15 cellular contexts compared by ENCODE assay signal in the genomic region with DNA sequence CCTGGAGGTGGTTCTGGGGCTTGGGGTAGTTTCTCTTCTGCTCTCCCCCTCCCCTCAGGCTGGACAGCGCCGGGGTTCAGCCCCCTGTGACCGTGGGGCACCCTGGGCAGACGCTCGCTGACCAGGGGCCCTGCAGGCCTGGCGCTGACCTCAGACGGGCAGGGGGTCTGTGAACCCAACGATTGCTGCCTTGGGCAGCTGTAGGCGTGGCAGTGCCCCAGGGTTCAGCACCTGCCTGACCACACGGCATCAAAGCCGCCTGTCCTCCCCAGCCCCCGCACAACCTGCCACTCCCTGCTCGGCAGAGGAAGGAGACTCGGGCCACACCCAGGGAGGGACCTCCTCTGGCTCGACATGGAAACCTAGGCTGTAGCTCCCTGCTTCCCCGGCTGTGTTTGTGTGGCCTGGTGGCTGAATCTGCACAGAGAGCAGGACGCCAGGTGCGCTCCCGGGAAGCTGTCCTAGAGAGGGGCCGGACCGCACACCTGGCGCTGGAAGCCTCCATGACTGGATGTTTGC. TPM values are rescaled to one million over a fixed set of nuclear protein-coding genes. Genes with fewer than 3 reads are reported as not detected.
DNase-seq lines count a peak whose midpoint lies in the region; ATAC-seq, FAIRE-seq and TF ChIP-seq lines count a peak whose summit lies in the region.
"Had no signal": no experiment of that assay in that cellular context is flagged by ENCODE, and none has a peak within 500 bp of the region (broad histone marks: within the 10 kb centered on the region; RNA-seq: fewer than 3 reads in every experiment).

No MANE protein-coding gene starts in this region.

- no TSS peak for BruUV-seq in Panc1 (replicated peaks; lab: Mats Ljungman, UMichigan)

- DNase-seq in A549 (ENCODE audit: low read depth in 1 of 2, low spot score in 1 of 2) (no peak), DMS53 treated with DMSO at 0.1 percent for 48 hours (lab: John Stamatoyannopoulos, UW; ENCODE audit: unreplicated experiment) (peak; percentile 52), Panc1 (ENCODE audit: low read depth, low spot score) (no peak), dermis blood vessel endothelial cell (no peak), HAP-1 (ENCODE audit: low spot score in 2 of 2) (no peak)
- DNase-seq in activated naive CD4-positive, alpha-beta T cell treated with Interleukin-2 at 50 U/mL for 16 hours, result no peak
- DNase-seq: activated naive CD8-positive, alpha-beta T cell treated with anti-CD3 and anti-CD28 coated beads, Interleukin-2, amount 10 ng/mL, durations not matched to agents 7 days and 5 days; BE2C; NCI-H2081; ovary; T-cell had no signal

- no peak for TF ChIP-seq EP300 in A549 (IDR thresholded peaks at IDR 0.05)

- FAIRE-seq in A549 (lab: Jason Lieb, UNC), result no peak
- FAIRE-seq: endothelial cell of umbilical vein had no signal

- CTCF ChIA-PET in A549 (lab: Yijun Ruan, JAX), result interaction anchor here (0.7 to 1.4 kb wide), 7 partner anchors 9 to 176 kb away, joined by 3 to 9 read pairs (median 3); a partner anchor contains a TSS
- CTCF ChIA-PET in Panc1 (lab: Charles Lee), result interaction anchor here (0.6 kb wide), 2 partner anchors 12 to 13 kb away, joined by 6 to 8 read pairs; no protein-coding TSS in a partner anchor

- TF ChIP-seq CTCF in A549 (IDR thresholded peaks at IDR 0.05) (no peak), Panc1 (IDR thresholded peaks at IDR 0.05) (no peak)

- WGBS in A549 (ENCODE audit: missing lambda C conversion rate), result 64% methylated on average over 16 of the region's 22 CpGs

- H3K4me3 ChIP-seq in A549, result no peak overlapping the region
- no peak overlapping the region for H3K4me3 ChIP-seq in Panc1 (ENCODE audit: low read depth in 2 of 2, low read length in 2 of 2)
- no peak overlapping the region for H3K4me3 ChIP-seq in HAP-1
- H3K4me3 ChIP-seq: ovary had no signal

- intact Hi-C loops in Panc1 (cut with micrococcal nuclease; ENCODE audit: unreplicated experiment), result no loop called here

- TF ChIP-seq POLR2A in A549 (IDR thresholded peaks at IDR 0.05; ENCODE audit: low read length), result no peak

- in situ Hi-C loops in Panc1 (cut with HindIII; ENCODE audit: low pct_unique_long_range_greater_than_20kb, low sequenced_read_pairs), result no loop called here
- in situ Hi-C loops in HAP-1 (cut with MboI; ENCODE audit: low sequenced_read_pairs), result no loop called here

- no peaks in the 10 kb centered on the region for H3K27me3 ChIP-seq in Panc1 (ENCODE audit: control insufficient read depth, insufficient read depth, low read length)
- no peaks in the 10 kb centered on the region for H3K27me3 ChIP-seq in HAP-1 (ENCODE audit: low read depth)
- H3K27me3 ChIP-seq: BE2C, ovary had no signal

- H3K4me1 ChIP-seq in A549 (peaks cover 15% of the 10 kb centered on the region; the same call in 2 of the 3 replicates), Panc1 (ENCODE audit: control insufficient read depth, insufficient read depth, low read length) (peaks cover 5% of the 10 kb centered on the region; the same call in 1 of the 2 replicates), HAP-1 (peaks cover 8% of the 10 kb centered on the region)
- H3K4me1 ChIP-seq: BE2C had no signal

- no peaks in the 10 kb centered on the region for H3K36me3 ChIP-seq in Panc1 (ENCODE audit: control insufficient read depth, insufficient read depth, low read length)
- H3K36me3 ChIP-seq in HAP-1 (replicated peaks), result no peaks in the 10 kb centered on the region
- H3K36me3 ChIP-seq: BE2C, ovary had no signal

- no peak for TF ChIP-seq RAD21 in A549 (conservative IDR thresholded peaks at IDR 0.05 in 1 of 2, IDR thresholded peaks at IDR 0.05 in 1 of 2)

- H3K9me3 ChIP-seq in A549 (no peaks in the 10 kb centered on the region), Panc1 (ENCODE audit: control insufficient read depth, insufficient read depth, low read depth, low read length) (no peaks in the 10 kb centered on the region), HAP-1 (no peaks in the 10 kb centered on the region)
- H3K9me3 ChIP-seq: BE2C, ovary had no signal

- H3K27ac ChIP-seq in A549, result peak overlapping the region; percentile 9 to 75; a peak in 4 of 6 replicates
- no peak overlapping the region for H3K27ac ChIP-seq in Panc1 (ENCODE audit: low read length)
- H3K27ac ChIP-seq: ovary had no signal

- ATAC-seq in A549, result peak in 1 of 2 experiments; percentile 35; a peak in 3 of 6 replicates
- 0 out of 2 replicates have a peak, but pooled peaks have one; percentile 10 for ATAC-seq in Panc1
- ATAC-seq in esophagus mucosa, result peak; percentile 46
- ATAC-seq in HG03342 (IDR thresholded peaks at IDR 0.05; ENCODE audit: unreplicated experiment), result no peak
- ATAC-seq: T-cell had no signal

- H3K4me2 ChIP-seq in A549, result peak overlapping the region; percentile 40

- POLR2A ChIA-PET in A549 (lab: Yijun Ruan, JAX), result no interaction called here
- POLR2A ChIA-PET in Panc1 (lab: Charles Lee), result no interaction called here

TF ChIP-seq in A549, 52 proteins besides CTCF, POLR2A, EP300 and RAD21 (continues in another document):
- no peak for TF ChIP-seq CBX2 (IDR thresholded peaks at IDR 0.05; ENCODE audit: borderline replicate concordance, low read depth)
- TF ChIP-seq FOXS1 (CRISPR knock-in tag; IDR thresholded peaks at IDR 0.05), result no peak
- TF ChIP-seq MAFK (IDR thresholded peaks at IDR 0.05; ENCODE audit: partially characterized antibody), result no peak
- TF ChIP-seq RCOR1 (IDR thresholded peaks at IDR 0.05; ENCODE audit: low read depth, low read length), result no peak
- TF ChIP-seq TFCP2L1 (CRISPR knock-in tag; IDR thresholded peaks at IDR 0.05), result no peak
- TF ChIP-seq, protein P1, sequence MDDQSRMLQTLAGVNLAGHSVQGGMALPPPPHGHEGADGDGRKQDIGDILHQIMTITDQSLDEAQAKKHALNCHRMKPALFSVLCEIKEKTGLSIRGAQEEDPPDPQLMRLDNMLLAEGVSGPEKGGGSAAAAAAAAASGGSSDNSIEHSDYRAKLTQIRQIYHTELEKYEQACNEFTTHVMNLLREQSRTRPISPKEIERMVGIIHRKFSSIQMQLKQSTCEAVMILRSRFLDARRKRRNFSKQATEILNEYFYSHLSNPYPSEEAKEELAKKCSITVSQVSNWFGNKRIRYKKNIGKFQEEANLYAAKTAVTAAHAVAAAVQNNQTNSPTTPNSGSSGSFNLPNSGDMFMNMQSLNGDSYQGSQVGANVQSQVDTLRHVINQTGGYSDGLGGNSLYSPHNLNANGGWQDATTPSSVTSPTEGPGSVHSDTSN (IDR thresholded peaks at IDR 0.05), result no peak
- TF ChIP-seq CHD4 (IDR thresholded peaks at IDR 0.05; ENCODE audit: borderline replicate concordance), result no peak
- no peak for TF ChIP-seq MAZ (IDR thresholded peaks at IDR 0.05; ENCODE audit: borderline replicate concordance, low read depth, low read length)
- TF ChIP-seq CEBPB (IDR thresholded peaks at IDR 0.05), result no peak

RNA-seq across cellular contexts. Expression of a gene that starts 12.2 kb away (rescaled TPM):
- 0.74 and 1.8 TPM in 2 replicates for polyA plus RNA-seq in A549 (2011; rRNA removed)
- polyA plus RNA-seq in A549 (2012; cell fraction: cytosol; rRNA removed), result 1.2 and 1.4 TPM in 2 replicates
- 24.8 and 36.0 TPM in 2 replicates for polyA plus RNA-seq in A549 (2012; cell fraction: nucleus; rRNA removed)
- polyA plus RNA-seq in A549 (2017; fragmentation: RNase III; extraction: RNeasy Plus Mini Kit Qiagen cat#74134 plus additional on column Dnase treatment), result 2.8 to 3.6 TPM (median 3.0 TPM) in 3 replicates
- 0.70 and 0.88 TPM in 2 replicates for polyA minus RNA-seq in A549 (2011; rRNA and poly(A)+ RNA removed)
- total RNA-seq in Panc1 (2021; ENCODE audit: unreplicated experiment), result 2.5 TPM
- polyA plus RNA-seq in Panc1 (2012; ENCODE audit: insufficient read length), result 3.0 TPM
- 0.80 TPM for total RNA-seq in esophagus mucosa
- total RNA-seq in dermis blood vessel endothelial cell, result not detected in 2 replicates
- total RNA-seq: Daoy had no signal

RNA-seq across cellular contexts. Expression of a gene that starts 13.1 kb away (rescaled TPM):
- polyA plus RNA-seq in A549 (2011; rRNA removed), result 0.31 and 0.33 TPM in 2 replicates
- polyA plus RNA-seq in A549 (2012; cell fraction: cytosol; rRNA removed), result 0.50 and 0.61 TPM in 2 replicates
- polyA plus RNA-seq in A549 (2012; cell fraction: nucleus; rRNA removed), result 0.66 and 1.0 TPM in 2 replicates
- polyA plus RNA-seq in A549 (2017; fragmentation: RNase III; extraction: RNeasy Plus Mini Kit Qiagen cat#74134 plus additional on column Dnase treatment), result 0.18 to 0.34 TPM (median 0.26 TPM) in 3 replicates
- polyA minus RNA-seq in A549 (2011; rRNA and poly(A)+ RNA removed), result not detected in 2 replicates
- total RNA-seq in Panc1 (2021; ENCODE audit: unreplicated experiment), result 13.7 TPM
- polyA plus RNA-seq in Panc1 (2012; ENCODE audit: insufficient read length), result 15.8 TPM
- 18.4 TPM for total RNA-seq in esophagus mucosa
- total RNA-seq in dermis blood vessel endothelial cell, result 0.17 and 0.60 TPM in 2 replicates
- total RNA-seq: Daoy, endothelial cell of umbilical vein had no signal
- polyA plus RNA-seq: endothelial cell of umbilical vein had no signal

RNA-seq across cellular contexts. Expression of a gene that starts 18.6 kb away (rescaled TPM):
- 0.04 and 0.19 TPM in 2 replicates for polyA plus RNA-seq in A549 (2011; rRNA removed)
- polyA plus RNA-seq in A549 (2012; cell fraction: cytosol; rRNA removed), result 0.01 and 0.04 TPM in 2 replicates
- 0.39 and 0.48 TPM in 2 replicates for polyA plus RNA-seq in A549 (2012; cell fraction: nucleus; rRNA removed)
- polyA plus RNA-seq in A549 (2017; fragmentation: RNase III; extraction: RNeasy Plus Mini Kit Qiagen cat#74134 plus additional on column Dnase treatment), result 0.05 to 0.08 TPM (median 0.08 TPM) in 3 replicates
- not detected in 2 replicates for polyA minus RNA-seq in A549 (2011; rRNA and poly(A)+ RNA removed)
- 0.82 TPM for total RNA-seq in Panc1 (2021; ENCODE audit: unreplicated experiment)
- polyA plus RNA-seq in Panc1 (2012; ENCODE audit: insufficient read length), result 1.3 TPM
- total RNA-seq in esophagus mucosa, result 0.20 TPM
- not detected in 2 replicates for total RNA-seq in dermis blood vessel endothelial cell
- total RNA-seq: Daoy, endothelial cell of umbilical vein had no signal
- polyA plus RNA-seq: endothelial cell of umbilical vein had no signal

RNA-seq across cellular contexts. Expression of a gene that starts 19.2 kb away (rescaled TPM):
- polyA plus RNA-seq in A549 (2011; rRNA removed) (0.41 and 0.45 TPM in 2 replicates), A549 (2017; fragmentation: RNase III; extraction: RNeasy Plus Mini Kit Qiagen cat#74134 plus additional on column Dnase treatment) (1.1 to 1.3 TPM (median 1.1 TPM) in 3 replicates)
- 1.2 TPM in 2 replicates for polyA plus RNA-seq in A549 (2012; cell fraction: cytosol; rRNA removed)
- 3.6 and 7.5 TPM in 2 replicates for polyA plus RNA-seq in A549 (2012; cell fraction: nucleus; rRNA removed)
- polyA minus RNA-seq in A549 (2011; rRNA and poly(A)+ RNA removed), result not detected in 2 replicates
- total RNA-seq in Panc1 (2021; ENCODE audit: unreplicated experiment) (2.9 TPM), esophagus mucosa (not detected), dermis blood vessel endothelial cell (1.7 TPM in 1 of 2 replicates, not detected in the other)
- 2.8 TPM for polyA plus RNA-seq in Panc1 (2012; ENCODE audit: insufficient read length)
- total RNA-seq: Daoy had no signal

RNA-seq across cellular contexts. Expression of a gene that starts 19.7 kb away (rescaled TPM):
- polyA plus RNA-seq in A549 (2011; rRNA removed), result 37.3 and 37.5 TPM in 2 replicates
- 101 and 139 TPM in 2 replicates for polyA plus RNA-seq in A549 (2012; cell fraction: cytosol; rRNA removed)
- 343 and 496 TPM in 2 replicates for polyA plus RNA-seq in A549 (2012; cell fraction: nucleus; rRNA removed)
- polyA plus RNA-seq in A549 (2017; fragmentation: RNase III; extraction: RNeasy Plus Mini Kit Qiagen cat#74134 plus additional on column Dnase treatment), result 59.3 to 61.4 TPM (median 59.5 TPM) in 3 replicates
- polyA minus RNA-seq in A549 (2011; rRNA and poly(A)+ RNA removed), result 54.3 and 84.8 TPM in 2 replicates
- total RNA-seq in Panc1 (2021; ENCODE audit: unreplicated experiment), result 72.6 TPM
- 93.9 TPM for polyA plus RNA-seq in Panc1 (2012; ENCODE audit: insufficient read length)
- total RNA-seq in esophagus mucosa, result 71.9 TPM
- 255 and 270 TPM in 2 replicates for total RNA-seq in dermis blood vessel endothelial cell
